In the genomic region with DNA sequence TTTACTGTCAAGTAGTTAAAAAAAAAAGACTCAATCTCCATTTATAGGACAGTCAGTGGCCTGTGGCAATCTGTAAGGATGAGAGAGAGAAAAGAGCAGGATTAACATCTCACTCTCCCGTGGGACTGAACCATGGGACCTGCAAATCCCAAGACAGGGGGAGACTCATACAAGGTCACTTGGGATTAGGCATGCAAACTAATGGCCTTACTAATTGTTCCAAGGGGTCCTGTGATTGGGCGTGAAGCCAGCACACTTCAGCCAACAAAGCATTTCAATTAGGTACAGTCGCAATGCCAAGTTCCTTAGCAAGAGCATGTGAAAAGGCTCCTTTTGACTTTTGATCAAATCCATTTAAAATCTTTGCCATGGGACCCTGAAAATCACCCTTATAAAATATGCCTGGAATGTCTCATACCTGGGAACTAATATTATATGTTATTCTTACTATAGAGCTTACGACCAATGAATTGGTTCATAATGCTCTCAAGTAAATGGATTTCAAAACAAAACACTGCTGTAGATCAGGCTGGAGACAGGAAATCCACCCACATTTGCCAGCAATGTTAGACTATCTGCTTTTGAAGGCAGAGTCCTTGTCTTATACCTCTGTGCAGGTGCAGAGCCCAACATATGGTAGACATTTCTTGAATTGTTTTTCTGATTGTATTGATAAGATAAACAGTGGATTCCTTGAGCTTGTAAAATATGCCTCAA, we compare ENCODE assay signal across 21 cellular contexts.
DNase-seq lines count a peak whose midpoint lies in the region; ATAC-seq and TF ChIP-seq lines count a peak whose summit lies in the region.
"Had no signal": no experiment of that assay in that cellular context is flagged by ENCODE, and none has a peak within 500 bp of the region (broad histone marks: within the 10 kb centered on the region; RNA-seq: fewer than 3 reads in every experiment).

No MANE protein-coding gene starts in this region.

- peaks cover 7% of the 10 kb centered on the region for H3K4me1 ChIP-seq in endodermal cell (ENCODE audit: control insufficient read depth, insufficient read depth, low read length)
- H3K4me1 ChIP-seq in osteoblast (ENCODE audit: insufficient read depth, low read length) = peaks cover 15% of the 10 kb centered on the region
- H3K4me1 ChIP-seq in PC-9 (replicated peaks; ENCODE audit: insufficient read depth) = no peaks in the 10 kb centered on the region
- H3K4me1 ChIP-seq in lower lobe of right lung = no peaks in the 10 kb centered on the region
- H3K4me1 ChIP-seq: colonic mucosa had no signal

- 70 to 74% methylated on average over 4 of the region's 4 CpGs for WGBS in endodermal cell (ENCODE audit: insufficient coverage in 1 of 2, insufficient read length in 1 of 2), 2 experiments

- H3K79me2 ChIP-seq in osteoblast (ENCODE audit: insufficient read depth, low read length) (peaks cover 8% of the 10 kb centered on the region), PC-9 (ENCODE audit: low read depth) (no peaks in the 10 kb centered on the region)

- ATAC-seq in lower lobe of right lung = no peak
- ATAC-seq: HepG2, Panc1 had no signal

- DNase-seq in D341Med (ENCODE audit: low spot score) (peak; percentile 46), NCI-H1105 treated with DMSO at 0.1 percent for 48 hours (lab: John Stamatoyannopoulos, UW) (peak; percentile 76), endodermal cell (peak; percentile 83), osteoblast (ENCODE audit: insufficient read length, low spot score, missing footprints) (no peak), RPMI8226 (no peak), NCI-H510A treated with DMSO at 0.1 percent for 48 hours (lab: John Stamatoyannopoulos, UW) (no peak), PC-9 (no peak), lower lobe of right lung (no peak)
- DNase-seq: activated CD4-positive, alpha-beta T cell treated with anti-CD3 and anti-CD28 coated beads for 1 hour; activated gamma-delta T cell; colonic mucosa; mammary epithelial cell; MM.1S; NCI-H1930; SK-N-SH; stimulated activated CD4-positive, alpha-beta T cell treated with anti-CD3 and anti-CD28 coated beads, Interleukin-2, amount 100 ng/mL, for 24 hours; T-helper 9 cell had no signal

- H3K36me3 Mint-ChIP-seq in endodermal cell (ENCODE audit: low read depth) = no peaks in the 10 kb centered on the region

- no peak for TF ChIP-seq CTCF in endodermal cell (conservative IDR thresholded peaks at IDR 0.05)
- TF ChIP-seq CTCF in osteoblast (IDR thresholded peaks at IDR 0.05; ENCODE audit: extremely low read depth, low read depth, low read length) = no peak
- no peak for TF ChIP-seq CTCF in PC-9 (conservative IDR thresholded peaks at IDR 0.05)
- no peak for TF ChIP-seq CTCF in lower lobe of right lung (IDR thresholded peaks at IDR 0.05)

- H3K36me3 ChIP-seq in endodermal cell (ENCODE audit: control insufficient read depth, insufficient read depth, low read length) (no peaks in the 10 kb centered on the region), osteoblast (ENCODE audit: insufficient read depth, low read length) (no peaks in the 10 kb centered on the region), PC-9 (ENCODE audit: low read depth) (no peaks in the 10 kb centered on the region), lower lobe of right lung (no peaks in the 10 kb centered on the region)
- H3K36me3 ChIP-seq: colonic mucosa had no signal

- no peaks in the 10 kb centered on the region for H4K20me1 ChIP-seq in osteoblast (ENCODE audit: insufficient read depth, low read length)
- H4K20me1 ChIP-seq in PC-9 (ENCODE audit: insufficient read depth) = no peaks in the 10 kb centered on the region

- no peak overlapping the region for H3K4me3 Mint-ChIP-seq in endodermal cell
- H3K4me3 Mint-ChIP-seq: neural crest cell had no signal

- peaks cover 1% of the 10 kb centered on the region for H3K9me3 Mint-ChIP-seq in endodermal cell

- no peaks in the 10 kb centered on the region for H3K27me3 ChIP-seq in endodermal cell (ENCODE audit: control insufficient read depth, insufficient read depth, low read length, poor library complexity, severe bottlenecking)
- no peaks in the 10 kb centered on the region for H3K27me3 ChIP-seq in osteoblast (ENCODE audit: insufficient read depth, low read length)
- H3K27me3 ChIP-seq in PC-9 (ENCODE audit: insufficient read depth, low read depth) = no peaks in the 10 kb centered on the region
- no peaks in the 10 kb centered on the region for H3K27me3 ChIP-seq in lower lobe of right lung (ENCODE audit: low read depth)
- H3K27me3 ChIP-seq: colonic mucosa had no signal

- CTCF ChIA-PET in PC-9 (lab: Charles Lee) = no interaction called here

- intact Hi-C loops in PC-9 (cut with micrococcal nuclease; ENCODE audit: unreplicated experiment) = no loop called here
- intact Hi-C loops in lower lobe of right lung (cut with DNase I) = loop anchor here (10.0 kb wide), 1 partner anchor 413 kb away; the partner anchor contains the start of gene GJA1

- no peak overlapping the region for H3K27ac ChIP-seq in endodermal cell (ENCODE audit: low read depth, low read length)
- peak overlapping the region; percentile 68 for H3K27ac ChIP-seq in osteoblast (ENCODE audit: low read depth, low read length)
- no peak overlapping the region for H3K27ac ChIP-seq in PC-9
- H3K27ac ChIP-seq in lower lobe of right lung = no peak overlapping the region
- H3K27ac ChIP-seq: colonic mucosa, epithelial cell of prostate had no signal

- H3K4me1 Mint-ChIP-seq in endodermal cell = peaks cover 24% of the 10 kb centered on the region

- no peak overlapping the region for H3K9ac ChIP-seq in endodermal cell (ENCODE audit: extremely low read depth, low read length, poor library complexity, severe bottlenecking)
- H3K9ac ChIP-seq: SK-N-SH had no signal

- H3K4me2 ChIP-seq in osteoblast (ENCODE audit: insufficient read depth, low read length) (no peak overlapping the region), PC-9 (no peak overlapping the region)
- H3K4me2 ChIP-seq: SK-N-SH had no signal

- H2AFZ ChIP-seq in osteoblast (ENCODE audit: low read length) (no peak overlapping the region), PC-9 (no peak overlapping the region; the same call in 1 of the 2 replicates)

- H3K27ac Mint-ChIP-seq in endodermal cell = peak overlapping the region; percentile 37

- H3K9me2 ChIP-seq in PC-9 (ENCODE audit: insufficient read depth) = no peaks in the 10 kb centered on the region
- H3K9me2 ChIP-seq: SK-N-SH had no signal

- POLR2A ChIA-PET in PC-9 (lab: Charles Lee; ENCODE audit: unreplicated experiment) = no interaction called here

- BruUV-seq in PC-9 (replicated peaks; lab: Mats Ljungman, UMichigan) = no TSS peak

- H3K4me3 ChIP-seq in endodermal cell (ENCODE audit: low read length) (no peak overlapping the region), osteoblast (ENCODE audit: insufficient read depth, low read length) (no peak overlapping the region), PC-9 (no peak overlapping the region), lower lobe of right lung (no peak overlapping the region)
- H3K4me3 ChIP-seq: colonic mucosa had no signal

- no peaks in the 10 kb centered on the region for H3F3A ChIP-seq in PC-9 (ENCODE audit: insufficient read depth, low read depth)

- peaks cover 4% of the 10 kb centered on the region for H3K27me3 Mint-ChIP-seq in endodermal cell (ENCODE audit: insufficient read depth)

- peaks cover 8% of the 10 kb centered on the region for H3K9me3 ChIP-seq in endodermal cell (ENCODE audit: control insufficient read depth, low read length)
- H3K9me3 ChIP-seq in osteoblast (ENCODE audit: low read depth, low read length) = no peaks in the 10 kb centered on the region
- no peaks in the 10 kb centered on the region for H3K9me3 ChIP-seq in PC-9 (ENCODE audit: insufficient read depth, low read depth)
- no peaks in the 10 kb centered on the region for H3K9me3 ChIP-seq in lower lobe of right lung
- H3K9me3 ChIP-seq: colonic mucosa, SK-N-SH had no signal

Comparison
In these comparisons a context has a peak if more than half of its experiments do, and no peak if none do; other contexts are left out.
1. DNase-seq: peak in D341Med (single experiment), NCI-H1105 treated with DMSO at 0.1 percent for 48 hours (single experiment) and endodermal cell (single experiment); none in osteoblast (single experiment), RPMI8226 (single experiment), NCI-H510A treated with DMSO at 0.1 percent for 48 hours (single experiment), PC-9 (0 of 2) and lower lobe of right lung (single experiment).